26 cellular contexts compared by ENCODE assay signal in the genomic region with DNA sequence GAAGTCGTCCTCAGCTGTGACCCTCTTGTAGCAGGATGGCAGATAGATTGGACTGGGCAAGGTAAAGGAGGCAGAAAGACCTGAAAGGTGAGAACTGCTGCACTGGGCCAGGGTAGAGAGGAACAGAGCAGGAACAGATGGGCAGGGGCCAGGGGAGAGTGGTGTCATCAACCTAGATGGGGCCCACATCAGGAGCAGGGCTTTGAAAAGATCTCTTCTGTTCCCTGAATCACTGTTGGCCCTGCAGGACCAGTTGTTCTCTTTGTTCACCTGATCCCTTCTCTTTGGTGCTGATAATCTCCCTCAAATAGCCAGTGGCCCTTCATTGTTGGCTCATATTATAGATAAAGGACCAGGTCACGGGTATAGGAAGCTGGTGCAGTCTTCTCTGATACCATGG.
"Had no signal": no experiment of that assay in that cellular context is flagged by ENCODE, and none has a peak within 500 bp of the region (broad histone marks: within the 10 kb centered on the region; RNA-seq: fewer than 3 reads in every experiment).

No MANE protein-coding gene starts in this region.

- H3K27ac Mint-ChIP-seq: activated CD8-positive, alpha-beta T cell treated with anti-CD3 and anti-CD28 coated beads, Interleukin-2, amount 10 ng/mL, durations not matched to agents 7 days and 5 days; activated naive CD4-positive, alpha-beta T cell treated with anti-CD3 and anti-CD28 coated beads, Interleukin-2, amount 10 ng/mL, durations not matched to agents 7 days and 5 days; activated naive CD8-positive, alpha-beta T cell treated with anti-CD3 and anti-CD28 coated beads for 36 hours; activated T-helper 2 cell treated with anti-CD3 and anti-CD28 coated beads, Interferon-gamma antibody, Interleukin-2, Interleukin-4, amounts not matched to agents 10 μg/mL and 5 μg/mL and 100 μg/mL, durations not matched to agents 14 hours and 24 hours and 36 hours; T-helper 1 cell treated with Interleukin-12 subunit alpha and Interleukin-12 subunit beta and Interleukin-4 antibody, amounts not matched to agents 30 μg/mL and 1 μg/mL, for 36 hours; WTC11 had no signal

- ATAC-seq: activated CD8-positive, alpha-beta T cell treated with anti-CD3 and anti-CD28 coated beads, Interleukin-2, amount 10 ng/mL, durations not matched to agents 7 days and 5 days; WTC11 had no signal

- H3K27me3 Mint-ChIP-seq: activated naive CD4-positive, alpha-beta T cell treated with anti-CD3 and anti-CD28 coated beads, Interleukin-2, amount 10 ng/mL, durations not matched to agents 7 days and 5 days; activated naive CD8-positive, alpha-beta T cell treated with anti-CD3 and anti-CD28 coated beads for 36 hours had no signal

- H3K4me1 Mint-ChIP-seq: activated naive CD4-positive, alpha-beta T cell treated with anti-CD3 and anti-CD28 coated beads, Interleukin-2, amount 10 ng/mL, durations not matched to agents 7 days and 5 days; activated naive CD8-positive, alpha-beta T cell treated with anti-CD3 and anti-CD28 coated beads for 36 hours had no signal

- H3K4me3 Mint-ChIP-seq: activated CD8-positive, alpha-beta T cell treated with anti-CD3 and anti-CD28 coated beads, Interleukin-2, amount 10 ng/mL, durations not matched to agents 7 days and 5 days; activated naive CD4-positive, alpha-beta T cell treated with anti-CD3 and anti-CD28 coated beads, Interleukin-2, amount 10 ng/mL, durations not matched to agents 7 days and 5 days; activated naive CD8-positive, alpha-beta T cell treated with anti-CD3 and anti-CD28 coated beads for 36 hours; T-helper 1 cell treated with Interleukin-12 subunit alpha and Interleukin-12 subunit beta and Interleukin-4 antibody, amounts not matched to agents 30 μg/mL and 1 μg/mL, for 36 hours; WTC11 had no signal

- H3K9me3 ChIP-seq: MG63, Peyer's patch, SJSA1 had no signal

- H3K36me3 ChIP-seq: MG63, Peyer's patch, SJSA1 had no signal

- DNase-seq: activated CD4-positive, alpha-beta T cell treated with anti-CD3 and anti-CD28 coated beads for 48 hours; activated CD4-positive, alpha-beta T cell treated with anti-CD3 and anti-CD28 coated beads, Interleukin-2, amount 50 U/mL, for 4 hours; activated CD4-positive, CD25-positive, alpha-beta regulatory T cell treated with anti-CD3 and anti-CD28 coated beads, Interleukin-2, amount 50 U/mL, for 72 hours; activated CD8-positive, alpha-beta T cell treated with anti-CD3 and anti-CD28 coated beads, Interleukin-2, amount 10 ng/mL, durations not matched to agents 7 days and 5 days; activated gamma-delta T cell treated with Interleukin-2 at 50 U/mL for 16 hours; activated naive CD4-positive, alpha-beta T cell treated with anti-CD3 and anti-CD28 coated beads, Interleukin-2, amount 10 ng/mL, durations not matched to agents 7 days and 5 days; activated naive CD8-positive, alpha-beta T cell treated with anti-CD3 and anti-CD28 coated beads for 36 hours; activated T-cell treated with anti-CD3 and anti-CD28 coated beads, Interleukin-2, amount 50 U/mL, for 48 hours; anterior cingulate cortex; MG63; MV-4-11; NCI-H1092 treated with DMSO at 0.1 percent for 48 hours; NCI-H1417 treated with DMSO at 0.1 percent for 48 hours; NCI-H187; NCI-H2081; NCI-H2227 treated with DMSO at 0.1 percent for 48 hours; NCI-H446 treated with DMSO at 0.1 percent for 48 hours; NCI-H524 treated with DMSO at 0.1 percent for 48 hours; NCI-H774; NK-92 treated with Interleukin-12 subunit alpha and Interleukin-12 subunit beta, amount 100 ng/mL, for 24 hours; Peyer's patch; SHP77 had no signal

- H3K4me1 ChIP-seq: Peyer's patch had no signal

- H3K9me3 Mint-ChIP-seq: activated naive CD4-positive, alpha-beta T cell treated with anti-CD3 and anti-CD28 coated beads, Interleukin-2, amount 10 ng/mL, durations not matched to agents 7 days and 5 days; activated naive CD8-positive, alpha-beta T cell treated with anti-CD3 and anti-CD28 coated beads for 36 hours; activated T-helper 2 cell treated with anti-CD3 and anti-CD28 coated beads, Interferon-gamma antibody, Interleukin-2, Interleukin-4, amounts not matched to agents 10 μg/mL and 5 μg/mL and 100 μg/mL, durations not matched to agents 14 hours and 24 hours and 36 hours; T-helper 1 cell treated with Interleukin-12 subunit alpha and Interleukin-12 subunit beta and Interleukin-4 antibody, amounts not matched to agents 30 μg/mL and 1 μg/mL, for 36 hours; WTC11 had no signal

- H3K36me3 Mint-ChIP-seq: activated naive CD4-positive, alpha-beta T cell treated with anti-CD3 and anti-CD28 coated beads, Interleukin-2, amount 10 ng/mL, durations not matched to agents 7 days and 5 days; WTC11 had no signal

- H3K27me3 ChIP-seq: MG63, Peyer's patch, SJSA1 had no signal

- H3K27ac ChIP-seq: Peyer's patch, SJSA1 had no signal

- H3K4me3 ChIP-seq: MG63, Peyer's patch, SJSA1 had no signal
